ENCODE assay signal across 20 cellular contexts in the genomic region with DNA sequence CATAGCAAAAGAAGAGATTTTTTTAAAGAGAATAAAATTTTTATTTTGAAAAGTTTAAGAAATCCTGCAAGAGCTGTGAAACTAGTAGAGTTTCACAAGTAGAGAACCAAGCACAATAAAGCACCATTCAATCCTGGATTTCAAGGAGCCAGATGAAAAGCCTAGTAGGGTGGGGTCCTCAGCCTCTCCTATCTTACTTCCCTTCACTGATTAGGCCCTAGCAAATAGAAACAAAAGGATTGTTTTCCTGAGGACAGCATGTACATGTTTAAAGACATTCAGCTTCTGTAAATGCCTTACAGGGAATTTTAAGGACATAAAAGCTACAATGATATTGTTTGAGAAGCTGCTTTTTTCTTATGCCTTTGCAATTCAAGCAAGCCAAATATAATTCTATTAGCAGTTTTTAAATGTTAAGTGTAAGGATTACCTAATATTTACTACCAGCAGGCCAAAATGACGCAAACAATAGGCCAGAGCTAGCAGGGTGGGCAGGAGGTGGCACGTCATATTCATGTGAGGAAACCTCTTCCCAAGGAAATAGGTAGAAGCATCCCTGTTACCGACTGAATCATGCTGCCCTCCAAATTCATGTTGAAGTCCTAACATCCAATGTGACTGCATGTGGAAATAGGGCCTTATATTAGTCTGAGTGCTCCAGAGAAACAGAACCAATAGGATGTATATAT.
"Had no signal": no experiment of that assay in that cellular context is flagged by ENCODE, and none has a peak within 500 bp of the region (broad histone marks: within the 10 kb centered on the region; RNA-seq: fewer than 3 reads in every experiment).

No MANE protein-coding gene starts in this region.

- H3K36me3 Mint-ChIP-seq: immature natural killer cell; naive B cell; stimulated activated naive B cell treated with anti-CD40 and anti-IgM and Interleukin-4, amounts not matched to agents 10 μg/mL and 1 μg/mL and 100 μg/mL, for 72 hours had no signal

- H3K36me3 ChIP-seq: esophagus squamous epithelium, left lung, neutrophil, sigmoid colon, stomach, uterus had no signal

- H3K9me3 Mint-ChIP-seq: stimulated activated naive B cell treated with anti-CD40 and anti-IgM and Interleukin-4, amounts not matched to agents 10 μg/mL and 1 μg/mL and 100 μg/mL, for 72 hours had no signal

- H3K9me3 ChIP-seq: esophagus squamous epithelium, left lung, neutrophil, psoas muscle, sigmoid colon, stomach, uterus had no signal

- H3K27me3 Mint-ChIP-seq: naive B cell had no signal

- H3K27ac ChIP-seq: neutrophil, psoas muscle, sigmoid colon, skin epidermis, stomach had no signal

- ATAC-seq: left lung; psoas muscle; stimulated activated naive B cell treated with anti-CD40 and anti-IgM and Interleukin-4, amounts not matched to agents 10 μg/mL and 1 μg/mL and 100 μg/mL, for 72 hours had no signal

- H3K4me1 ChIP-seq: esophagus squamous epithelium, left lung, psoas muscle, stomach, uterus had no signal

- H3K27ac Mint-ChIP-seq: immature natural killer cell; naive B cell; nephron; stimulated activated naive B cell treated with anti-CD40 and anti-IgM and Interleukin-4, amounts not matched to agents 10 μg/mL and 1 μg/mL and 100 μg/mL, for 72 hours had no signal

- H3K4me3 Mint-ChIP-seq: immature natural killer cell; naive B cell; nephron; stimulated activated naive B cell treated with anti-CD40 and anti-IgM and Interleukin-4, amounts not matched to agents 10 μg/mL and 1 μg/mL and 100 μg/mL, for 72 hours had no signal

- H3K27me3 ChIP-seq: esophagus squamous epithelium, left lung, neutrophil, sigmoid colon, stomach, uterus had no signal

- H3K4me3 ChIP-seq: esophagus squamous epithelium, left lung, psoas muscle, sigmoid colon, skin epidermis, stomach, uterus had no signal

- DNase-seq: effector memory CD4-positive, alpha-beta T cell; esophagus squamous epithelium; foreskin fibroblast; head of caudate nucleus; immature natural killer cell; left lung; mesendoderm; naive B cell; psoas muscle; retina; sigmoid colon; stimulated activated CD4-positive, alpha-beta T cell treated with anti-CD3 and anti-CD28 coated beads, Interleukin-2, amount 100 ng/mL, for 24 hours; stimulated activated CD4-positive, alpha-beta T cell treated with anti-CD3 and anti-CD28 coated beads, Interleukin-4, amount 100 ng/mL, for 4 hours; stimulated activated naive B cell treated with anti-CD40 and anti-IgM and Interleukin-4, amounts not matched to agents 10 μg/mL and 1 μg/mL and 100 μg/mL, for 72 hours; stomach; substantia nigra; uterus had no signal
